In genomic region chr22:43406186-43406790, GRCh38 we compare ENCODE assay signal across 29 cellular contexts. TPM values are rescaled to one million over a fixed set of nuclear protein-coding genes. Genes with fewer than 3 reads are reported as not detected.
A peak's percentile ranks its signal among the peaks of the same experiment; 100 is the strongest.
DNase-seq lines count a peak whose midpoint lies in the region; ATAC-seq, FAIRE-seq and TF ChIP-seq lines count a peak whose summit lies in the region.
"Had no signal": no experiment of that assay in that cellular context is flagged by ENCODE, and none has a peak within 500 bp of the region (broad histone marks: within the 10 kb centered on the region; RNA-seq: fewer than 3 reads in every experiment).

No MANE protein-coding gene starts in this region.

- TF ChIP-seq RAD21 in HepG2 (CRISPR knock-in tag; IDR thresholded peaks at IDR 0.05): no peak

- no peak overlapping the region for H2BK5ac ChIP-seq in neuronal stem cell (ENCODE audit: low read length)

- in situ Hi-C loops in HepG2 (cut with HindIII; ENCODE audit: extremely low pct_ligation_motif_present, low pct_unique_long_range_greater_than_20kb): no loop called here

- H3K4me3 ChIP-seq in right lobe of liver (no peak overlapping the region), HepG2 (replicated peaks in 1 of 3; ENCODE audit: insufficient read depth in 1 of 3, low read depth in 2 of 3, low read length in 3 of 3) (no peak overlapping the region), neuronal stem cell (ENCODE audit: low read length in 2 of 2) (no peak overlapping the region)
- H3K4me3 ChIP-seq: A549; BLaER1 treated with 17β-estradiol and CSF1 and Interleukin-3, amounts not matched to agents 10 nM and 100 nM; GM12878 had no signal

- no peaks in the 10 kb centered on the region for H3K36me3 ChIP-seq in right lobe of liver
- H3K36me3 ChIP-seq in HepG2 (replicated peaks in 1 of 2; ENCODE audit: control insufficient read depth in 1 of 2, insufficient read depth in 2 of 2, low read length in 2 of 2): no peaks in the 10 kb centered on the region
- H3K36me3 ChIP-seq in neuronal stem cell (replicated peaks in 1 of 2; ENCODE audit: control insufficient read depth in 2 of 2, insufficient read depth in 2 of 2, low read length in 2 of 2): no peaks in the 10 kb centered on the region
- H3K36me3 ChIP-seq: BLaER1 treated with 17β-estradiol and CSF1 and Interleukin-3, amounts not matched to agents 10 nM and 100 nM had no signal

- peak overlapping the region; percentile 32 for H3K23ac ChIP-seq in neuronal stem cell (ENCODE audit: low read depth, low read length, poor library complexity)

- no peak overlapping the region for H3K9ac ChIP-seq in HepG2 (ENCODE audit: insufficient read depth, low read depth, low read length)
- peak overlapping the region; percentile 38 for H3K9ac ChIP-seq in neuronal stem cell (ENCODE audit: low read depth, low read length, poor library complexity)
- H3K9ac ChIP-seq: BLaER1 treated with 17β-estradiol and CSF1 and Interleukin-3, amounts not matched to agents 10 nM and 100 nM had no signal

- no peak for FAIRE-seq in HepG2 (lab: Jason Lieb, UNC)
- FAIRE-seq in D721Med (lab: Jason Lieb, UNC): no peak
- FAIRE-seq: A549, GM12878, GM12892, GM18507 had no signal

- intact Hi-C loops in Right ventricle myocardium superior (cut with DNase I): no loop called here
- intact Hi-C loops in Right ventricle myocardium inferior (cut with DNase I): no loop called here
- intact Hi-C loops in right lobe of liver (cut with DNase I): loop anchor here in 1 of 2 donors (10.0 kb wide), 1 partner anchor 69 kb away; no protein-coding TSS in a partner anchor
- intact Hi-C loops in HepG2 (cut with micrococcal nuclease; ENCODE audit: unreplicated experiment): no loop called here

- BruUV-seq in HepG2 (replicated peaks; lab: Mats Ljungman, UMichigan): no TSS peak

- H3K4ac ChIP-seq in neuronal stem cell (ENCODE audit: low read length): no peak overlapping the region

- H2AFZ ChIP-seq in HepG2 (ENCODE audit: low read length) (no peak overlapping the region), neuronal stem cell (ENCODE audit: low read length) (no peak overlapping the region)

- 86% methylated on average over 10 of the region's 12 CpGs for WGBS in right lobe of liver (ENCODE audit: insufficient coverage, low coverage, low lambda C conversion rate, missing lambda C conversion rate)
- 35% methylated on average over 12 of the region's 12 CpGs for WGBS in HepG2 (ENCODE audit: low lambda C conversion rate)
- WGBS in neuronal stem cell (ENCODE audit: extremely low coverage in 2 of 2, insufficient read length in 2 of 2, insufficient replicate concordance in 1 of 2), 2 donors: no CpG with 5 or more reads among the region's 12 CpGs

- TF ChIP-seq EP300 in HepG2 (IDR thresholded peaks at IDR 0.05; ENCODE audit: low read depth in 2 of 2, low read length in 2 of 2) (no peak), HepG2 (CRISPR knock-in tag; IDR thresholded peaks at IDR 0.05; ENCODE audit: borderline replicate concordance) (no peak)

- CTCF ChIA-PET in HepG2 (lab: Yijun Ruan, JAX; ENCODE audit: low intra/inter-chr PET ratio, low total read pairs): no interaction called here

- no peak overlapping the region for H2BK120ac ChIP-seq in neuronal stem cell (ENCODE audit: low read depth, low read length)

- peak overlapping the region; percentile 40 for H3K14ac ChIP-seq in neuronal stem cell (ENCODE audit: low read length)

- peak overlapping the region; percentile 56 for H2BK15ac ChIP-seq in neuronal stem cell (ENCODE audit: low read length)

- H2BK12ac ChIP-seq in neuronal stem cell (ENCODE audit: low read length): no peak overlapping the region

- H4K91ac ChIP-seq in neuronal stem cell (ENCODE audit: low read depth, low read length, poor library complexity): no peak overlapping the region

- TF ChIP-seq POLR2A in right lobe of liver (IDR thresholded peaks at IDR 0.05): no peak
- no peak for TF ChIP-seq POLR2A in HepG2 (IDR thresholded peaks at IDR 0.05; ENCODE audit: insufficient read depth in 1 of 2, low read depth in 2 of 2, low read length in 2 of 2)

- DNase-seq in Right ventricle myocardium superior (peak; percentile 17), Right ventricle myocardium inferior (ENCODE audit: missing footprints) (no peak), right lobe of liver (peak in 2 of 3 donors; percentile 6 to 42), HepG2 (ENCODE audit: low spot score) (no peak), neuronal stem cell (ENCODE audit: low spot score) (no peak), D721Med (ENCODE audit: insufficient read length, low spot score) (no peak)
- DNase-seq: AML-193; Calu3; CD4-positive, alpha-beta T cell; CD8-positive, alpha-beta T cell; DMS 273 treated with DMSO at 0.1 percent for 48 hours; DMS153; DMS53; DMS79; EL; GDM1 had no signal

- peak overlapping the region; percentile 23 for H3K18ac ChIP-seq in neuronal stem cell (ENCODE audit: low read length)

- H3K9me3 ChIP-seq in right lobe of liver: no peaks in the 10 kb centered on the region
- no peaks in the 10 kb centered on the region for H3K9me3 ChIP-seq in HepG2 (ENCODE audit: low read length)
- H3K9me3 ChIP-seq in neuronal stem cell (replicated peaks in 1 of 2; ENCODE audit: control insufficient read depth in 2 of 2, insufficient read depth in 1 of 2, low read depth in 1 of 2, low read length in 2 of 2): no peaks in the 10 kb centered on the region
- H3K9me3 ChIP-seq: A549, Caco-2 had no signal

- no peaks in the 10 kb centered on the region for H3K79me1 ChIP-seq in neuronal stem cell (ENCODE audit: low read depth, low read length)

- no peaks in the 10 kb centered on the region for H3K79me2 ChIP-seq in HepG2 (ENCODE audit: insufficient read depth, low read length)

- ATAC-seq in Right ventricle myocardium superior (ENCODE audit: poor library complexity) (no peak), Right ventricle myocardium inferior (no peak), right lobe of liver (no peak), HepG2 (no peak)
- ATAC-seq: A549; CD8-positive, alpha-beta T cell; GM12878 had no signal

- no peaks in the 10 kb centered on the region for H3K27me3 ChIP-seq in right lobe of liver
- H3K27me3 ChIP-seq in HepG2 (ENCODE audit: control insufficient read depth in 1 of 2, insufficient read depth in 2 of 2, low read length in 2 of 2): no peaks in the 10 kb centered on the region
- H3K27me3 ChIP-seq in neuronal stem cell (ENCODE audit: control insufficient read depth in 3 of 3, insufficient read depth in 3 of 3, low read depth in 1 of 3, low read length in 3 of 3): peaks cover 0 to 60% (median 4%) of the 10 kb centered on the region in 3 experiments

- no peak overlapping the region for H3K4me2 ChIP-seq in HepG2 (ENCODE audit: low read depth, low read length)
- H3K4me2 ChIP-seq in neuronal stem cell (ENCODE audit: insufficient read depth, low read length, poor library complexity, severe bottlenecking): no peak overlapping the region
- H3K4me2 ChIP-seq: A549; BLaER1 treated with 17β-estradiol and CSF1 and Interleukin-3, amounts not matched to agents 10 nM and 100 nM had no signal

- H3K27ac ChIP-seq in right lobe of liver (no peak overlapping the region), HepG2 (ENCODE audit: extremely low read length, insufficient read depth, low read length) (no peak overlapping the region), neuronal stem cell (replicated peaks; ENCODE audit: low read length) (no peak overlapping the region)
- H3K27ac ChIP-seq: 22Rv1; A549; BLaER1 treated with 17β-estradiol and CSF1 and Interleukin-3, amounts not matched to agents 10 nM and 100 nM; C4-2B had no signal

- POLR2A ChIA-PET in HepG2 (lab: Yijun Ruan, JAX): no interaction called here

- H4K20me1 ChIP-seq in HepG2 (ENCODE audit: insufficient read depth, low read length): no peaks in the 10 kb centered on the region

- H3K4me1 ChIP-seq in right lobe of liver: peaks cover 0 to 12% (median 4%) of the 10 kb centered on the region in 4 donors
- peaks cover 52% of the 10 kb centered on the region for H3K4me1 ChIP-seq in HepG2 (ENCODE audit: insufficient read depth, low read length)
- peaks cover 0 to 11% of the 10 kb centered on the region in 2 donors for H3K4me1 ChIP-seq in neuronal stem cell (ENCODE audit: control insufficient read depth in 2 of 2, insufficient read depth in 1 of 2, low read depth in 1 of 2, low read length in 2 of 2)
- H3K4me1 ChIP-seq: A549, Caco-2 had no signal

- H4K8ac ChIP-seq in neuronal stem cell (ENCODE audit: low read depth, low read length): no peak overlapping the region

- no peak overlapping the region for H2AK5ac ChIP-seq in neuronal stem cell (ENCODE audit: low read depth, low read length)

- TF ChIP-seq CTCF in right lobe of liver (IDR thresholded peaks at IDR 0.05) (no peak), HepG2 (CRISPR knock-in tag; IDR thresholded peaks at IDR 0.05) (no peak), D721Med (IDR thresholded peaks at IDR 0.05; ENCODE audit: insufficient read depth, missing control alignments) (no peak)

RNA-seq across cellular contexts. Expression of gene MPPED1, which starts 5.5 kb away (rescaled TPM):
- total RNA-seq in Right ventricle myocardium superior (not detected), Right ventricle myocardium inferior (not detected), right lobe of liver (10 to 100 TPM in 4 of 6 experiments, 1 to 10 TPM in 2; 2.4 to 13.8 (median 11.3) TPM), HepG2 (2016; rRNA removed; fragmentation: Illumina TruSeq; extraction: Trizol) (not detected in 2 replicates)
- not detected in 2 replicates for total RNA-seq in HepG2 (2016; cell fraction: cytosol; rRNA removed; fragmentation: Illumina TruSeq; extraction: Trizol; ENCODE audit: low read depth)
- not detected in 2 replicates for total RNA-seq in HepG2 (2016; cell fraction: insoluble cytoplasmic fraction; rRNA removed; fragmentation: Illumina TruSeq; extraction: Trizol)
- total RNA-seq in HepG2 (2016; cell fraction: membrane; rRNA removed; fragmentation: Illumina TruSeq; extraction: Trizol): not detected in 2 replicates
- not detected in 2 replicates for total RNA-seq in HepG2 (2016; cell fraction: nucleus; rRNA removed; fragmentation: Illumina TruSeq; extraction: Trizol)
- 0.77 and 1.2 TPM in 2 replicates for polyA plus RNA-seq in HepG2 (2011; rRNA removed)
- 0.78 and 0.81 TPM in 2 replicates for polyA plus RNA-seq in HepG2 (2011; cell fraction: cytosol; rRNA removed)
- polyA plus RNA-seq in HepG2 (2011; cell fraction: nucleus; rRNA removed): 0.59 and 0.83 TPM in 2 replicates
- polyA plus RNA-seq in HepG2 (2012): 0.63 and 0.94 TPM in 2 replicates
- not detected in 2 replicates for polyA plus RNA-seq in HepG2 (2016; cell fraction: cytosol; fragmentation: Illumina TruSeq; extraction: Trizol; ENCODE audit: low read depth)
- not detected in 2 replicates for polyA plus RNA-seq in HepG2 (2016; cell fraction: insoluble cytoplasmic fraction; fragmentation: Illumina TruSeq; extraction: Trizol; ENCODE audit: low read depth)
- polyA plus RNA-seq in HepG2 (2016; cell fraction: membrane; fragmentation: Illumina TruSeq; extraction: Trizol; ENCODE audit: low read depth): not detected in 2 replicates
- polyA plus RNA-seq in HepG2 (2016; cell fraction: nucleus; fragmentation: Illumina TruSeq; extraction: Trizol; ENCODE audit: insufficient read depth, low read depth): not detected in 2 replicates
- 0.90 TPM in 1 of 2 replicates, not detected in the other for polyA minus RNA-seq in HepG2 (2011; rRNA and poly(A)+ RNA removed; ENCODE audit: low replicate concordance)
- 0.44 and 0.49 TPM in 2 replicates for polyA minus RNA-seq in HepG2 (2011; cell fraction: cytosol; rRNA and poly(A)+ RNA removed)
- 0.26 and 0.75 TPM in 2 replicates for polyA minus RNA-seq in HepG2 (2011; cell fraction: nucleus; rRNA and poly(A)+ RNA removed)
- 37.3 TPM for polyA plus RNA-seq in neuronal stem cell (2013, experiment 1 of 2)
- 37.4 TPM for polyA plus RNA-seq in neuronal stem cell (2013, experiment 2 of 2)
- total RNA-seq: A172; B cell; Caco-2; Calu3; CD4-positive, alpha-beta T cell; CD8-positive, alpha-beta T cell; Daoy; G401 had no signal
- polyA plus RNA-seq: A549, BJ, GM12878 had no signal

Comparison
In these comparisons a context has a peak if more than half of its experiments do, and no peak if none do; other contexts are left out.
1. DNase-seq: peak in Right ventricle myocardium superior (single experiment) and right lobe of liver (2 of 3); none in Right ventricle myocardium inferior (single experiment), HepG2 (single experiment), neuronal stem cell (single experiment) and D721Med (single experiment).